ENCODE assay signal across 8 cellular contexts in the genomic region with DNA sequence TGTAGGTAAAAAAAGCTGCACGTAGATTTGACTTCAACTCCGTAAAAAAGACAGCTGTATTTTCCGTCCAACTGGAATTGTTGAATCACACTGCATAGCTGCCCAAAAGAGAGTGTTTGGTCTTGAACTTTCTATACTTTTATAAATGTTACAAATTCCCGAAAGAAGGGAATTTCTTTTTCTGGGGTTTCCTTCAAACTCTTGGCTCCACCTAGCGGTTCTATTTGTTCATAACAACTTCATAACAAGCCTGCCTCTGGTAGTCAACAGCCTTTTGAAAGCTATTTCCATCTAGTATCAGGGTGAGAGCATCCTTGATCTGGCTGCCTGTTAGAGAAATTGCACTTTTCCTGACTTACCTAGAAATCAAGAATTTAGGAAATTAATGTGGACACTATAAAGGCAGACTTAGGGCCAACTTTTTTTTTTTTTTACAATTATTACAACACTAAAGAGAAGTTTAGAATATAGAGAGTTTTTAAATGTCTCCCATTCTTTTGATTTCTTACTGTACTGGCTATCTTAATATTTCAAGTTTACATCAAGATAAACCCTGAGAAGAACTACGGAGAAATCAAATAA. TPM values are rescaled to one million over a fixed set of nuclear protein-coding genes. Genes with fewer than 3 reads are reported as not detected.
DNase-seq lines count a peak whose midpoint lies in the region; ATAC-seq, FAIRE-seq and TF ChIP-seq lines count a peak whose summit lies in the region.

No MANE protein-coding gene starts in this region.

- H3K4me3 ChIP-seq in stomach: peak overlapping the region in 1 of 4 donors; percentile 9

- H3K27me3 ChIP-seq in stomach: no peaks in the 10 kb centered on the region

- H3K27ac ChIP-seq in stomach: peak overlapping the region in 1 of 5 donors; percentile 30

- no peak for ATAC-seq in GM21825 (IDR thresholded peaks at IDR 0.05; ENCODE audit: unreplicated experiment)

- TF ChIP-seq CTCF in D721Med (IDR thresholded peaks at IDR 0.05; ENCODE audit: insufficient read depth, missing control alignments) (peak; percentile 72), stomach (IDR thresholded peaks at IDR 0.05) (peak in 4 of 7 experiments; percentile 42 to 80 (median 68))

- DNase-seq in D721Med (ENCODE audit: insufficient read length, low spot score) (peak; percentile 48), HPDE6-E6E7 (ENCODE audit: extremely low spot score) (peak; percentile 46), NOMO-1 treated with dmso at 0.1 percent for 144 hours (lab: John Stamatoyannopoulos, UW; ENCODE audit: unreplicated experiment) (peak; percentile 8), brain pericyte (ENCODE audit: low read depth, low spot score) (peak; percentile 17), stomach (no peak)
- DNase-seq in activated CD4-positive, CD25-positive, alpha-beta regulatory T cell treated with anti-CD3 and anti-CD28 coated beads, Interleukin-2, amount 50 U/mL, for 72 hours: no peak

- TF ChIP-seq EP300 in stomach (IDR thresholded peaks at IDR 0.05): no peak

- H3K36me3 ChIP-seq in stomach: peaks cover 0 to 27% (median 21%) of the 10 kb centered on the region in 4 donors

- intact Hi-C loops in stomach (cut with DNase I; ENCODE audit: low total_unique reads): no loop called here

- 20 to 31% (median 29%) methylated on average over 6 of the region's 6 CpGs for WGBS in stomach, 5 donors

- FAIRE-seq in D721Med (lab: Jason Lieb, UNC) (no peak), islet of Langerhans (lab: Jason Lieb, UNC) (peak; percentile 68)

- H3K4me1 ChIP-seq in stomach: peaks cover 0 to 5% (median 2%) of the 10 kb centered on the region in 4 donors

- no peak for TF ChIP-seq POLR2A in stomach (IDR thresholded peaks at IDR 0.05)

- H3K9me3 ChIP-seq in stomach: no peaks in the 10 kb centered on the region

RNA-seq across cellular contexts. Expression of gene TMEM185B, which starts 48.1 kb away (rescaled TPM):
- total RNA-seq in stomach: 10 to 100 TPM; 13.6 to 47.8 (median 28.6) TPM
- polyA plus RNA-seq in stomach: 1 to 10 TPM; 1.5 to 4.5 (median 3.4) TPM

Comparison
In these comparisons a context has a peak if more than half of its experiments do, and no peak if none do; other contexts are left out.
1. DNase-seq: peak in D721Med (single experiment), HPDE6-E6E7 (single experiment), NOMO-1 treated with dmso at 0.1 percent for 144 hours (single experiment) and brain pericyte (single experiment); none in stomach (single experiment) and activated CD4-positive, CD25-positive, alpha-beta regulatory T cell treated with anti-CD3 and anti-CD28 coated beads, Interleukin-2, amount 50 U/mL, for 72 hours (single experiment).